Comparison of ENCODE assay signal across 2 cellular contexts in the genomic region with DNA sequence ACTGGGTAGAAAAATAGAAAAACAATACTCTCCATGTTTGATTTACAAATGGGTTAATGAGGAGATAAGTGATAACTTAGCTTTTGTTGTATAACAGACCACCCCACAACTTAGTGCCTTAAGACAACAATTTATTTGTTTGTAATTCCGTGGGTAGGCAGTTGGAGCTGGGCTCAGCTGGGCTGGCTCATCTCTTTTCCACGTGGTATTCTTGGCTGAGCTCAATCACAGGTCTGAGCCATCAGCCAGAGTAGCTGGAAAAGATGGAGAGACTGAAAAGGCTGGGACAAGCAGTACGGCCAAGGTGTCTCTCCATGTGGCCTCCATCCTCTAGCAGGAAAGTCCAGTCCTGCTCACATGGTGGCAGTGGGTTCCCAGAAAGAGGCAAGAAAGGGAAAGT.
A peak's percentile ranks its signal among the peaks of the same experiment; 100 is the strongest.
TF ChIP-seq lines count a peak whose summit lies in the region.

No MANE protein-coding gene starts in this region.

TF ChIP-seq in HepG2, 621 proteins besides CTCF, POLR2A, EP300 and RAD21:
- no peak for TF ChIP-seq NFATC3 (CRISPR knock-in tag; IDR thresholded peaks at IDR 0.05)
- no peak for TF ChIP-seq ZNF564 (CRISPR knock-in tag; IDR thresholded peaks at IDR 0.05)
- TF ChIP-seq ZNF331 (CRISPR knock-in tag; IDR thresholded peaks at IDR 0.05), result peak; percentile 86
- TF ChIP-seq ZMYM3 (CRISPR knock-in tag; IDR thresholded peaks at IDR 0.05), result no peak
- TF ChIP-seq ZNF101 (CRISPR knock-in tag; IDR thresholded peaks at IDR 0.05; ENCODE audit: borderline replicate concordance, low read depth), result no peak
- TF ChIP-seq RBAK (CRISPR knock-in tag; IDR thresholded peaks at IDR 0.05), result no peak
- TF ChIP-seq, protein P1, sequence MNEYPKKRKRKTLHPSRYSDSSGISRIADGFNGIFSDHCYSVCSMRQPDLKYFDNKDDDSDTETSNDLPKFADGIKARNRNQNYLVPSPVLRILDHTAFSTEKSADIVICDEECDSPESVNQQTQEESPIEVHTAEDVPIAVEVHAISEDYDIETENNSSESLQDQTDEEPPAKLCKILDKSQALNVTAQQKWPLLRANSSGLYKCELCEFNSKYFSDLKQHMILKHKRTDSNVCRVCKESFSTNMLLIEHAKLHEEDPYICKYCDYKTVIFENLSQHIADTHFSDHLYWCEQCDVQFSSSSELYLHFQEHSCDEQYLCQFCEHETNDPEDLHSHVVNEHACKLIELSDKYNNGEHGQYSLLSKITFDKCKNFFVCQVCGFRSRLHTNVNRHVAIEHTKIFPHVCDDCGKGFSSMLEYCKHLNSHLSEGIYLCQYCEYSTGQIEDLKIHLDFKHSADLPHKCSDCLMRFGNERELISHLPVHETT (CRISPR knock-in tag; conservative IDR thresholded peaks at IDR 0.05), result no peak
- TF ChIP-seq AKAP8 (CRISPR knock-in tag; IDR thresholded peaks at IDR 0.05), result no peak
TF ChIP-seq in HepG2: peak in this region for 1.

TF ChIP-seq in GM23338, 12 proteins besides CTCF, POLR2A, EP300 and RAD21:
- TF ChIP-seq NANOG (IDR thresholded peaks at IDR 0.05; ENCODE audit: borderline replicate concordance), result no peak
- peak; percentile 75 for TF ChIP-seq ZNF331 (CRISPR knock-in tag; IDR thresholded peaks at IDR 0.05; ENCODE audit: low read depth)
